ENCODE assay signal across 1 cellular context in the genomic region with DNA sequence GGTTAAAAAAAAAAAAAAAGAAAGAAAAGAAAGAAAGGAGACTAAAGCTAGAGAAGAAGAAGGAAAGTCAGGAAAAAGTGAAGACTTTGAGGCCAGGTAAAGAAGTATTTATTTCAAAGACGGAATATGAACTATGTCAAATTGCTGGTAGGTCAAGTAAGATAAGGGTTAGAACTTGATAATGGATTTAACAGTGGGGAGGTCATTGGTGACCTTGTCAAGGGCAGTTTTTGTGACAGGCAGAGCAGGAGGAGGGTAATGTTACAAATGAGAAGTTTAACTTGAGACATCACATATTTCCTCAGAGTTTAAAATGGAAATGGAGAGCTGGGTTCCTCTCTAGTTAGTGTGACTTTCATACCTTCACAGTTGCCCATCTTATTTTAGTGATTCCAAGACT.
TF ChIP-seq lines count a peak whose summit lies in the region.

No MANE protein-coding gene starts in this region.

TF ChIP-seq in GM12878, 131 proteins besides CTCF, POLR2A, EP300 and RAD21 (continued from another document):
- TF ChIP-seq REST (IDR thresholded peaks at IDR 0.05; ENCODE audit: low read depth, low read length) (no peak), PAX5 (IDR thresholded peaks at IDR 0.05; ENCODE audit: borderline replicate concordance, low read depth, low read length) (no peak), NRF1 (conservative IDR thresholded peaks at IDR 0.05; ENCODE audit: low read depth, low read length) (no peak), MXI1 (IDR thresholded peaks at IDR 0.05; ENCODE audit: low read depth, low read length) (no peak), FOXM1 (IDR thresholded peaks at IDR 0.05; ENCODE audit: low read depth, low read length) (no peak), IKZF1 (conservative IDR thresholded peaks at IDR 0.05) (no peak), IKZF2 (IDR thresholded peaks at IDR 0.05) (no peak), ZBTB4 (CRISPR knock-in tag; IDR thresholded peaks at IDR 0.05) (no peak), KLF5 (IDR thresholded peaks at IDR 0.05; ENCODE audit: partially characterized antibody) (no peak), LARP7 (IDR thresholded peaks at IDR 0.05) (no peak), NBN (IDR thresholded peaks at IDR 0.05) (no peak), CBX5 (IDR thresholded peaks at IDR 0.05; ENCODE audit: low read depth) (no peak)
- TF ChIP-seq, protein P1, sequence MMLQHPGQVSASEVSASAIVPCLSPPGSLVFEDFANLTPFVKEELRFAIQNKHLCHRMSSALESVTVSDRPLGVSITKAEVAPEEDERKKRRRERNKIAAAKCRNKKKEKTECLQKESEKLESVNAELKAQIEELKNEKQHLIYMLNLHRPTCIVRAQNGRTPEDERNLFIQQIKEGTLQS (IDR thresholded peaks at IDR 0.05; ENCODE audit: borderline replicate concordance, extremely low read depth, low read depth, low read length) = no peak
- TF ChIP-seq, protein P2, sequence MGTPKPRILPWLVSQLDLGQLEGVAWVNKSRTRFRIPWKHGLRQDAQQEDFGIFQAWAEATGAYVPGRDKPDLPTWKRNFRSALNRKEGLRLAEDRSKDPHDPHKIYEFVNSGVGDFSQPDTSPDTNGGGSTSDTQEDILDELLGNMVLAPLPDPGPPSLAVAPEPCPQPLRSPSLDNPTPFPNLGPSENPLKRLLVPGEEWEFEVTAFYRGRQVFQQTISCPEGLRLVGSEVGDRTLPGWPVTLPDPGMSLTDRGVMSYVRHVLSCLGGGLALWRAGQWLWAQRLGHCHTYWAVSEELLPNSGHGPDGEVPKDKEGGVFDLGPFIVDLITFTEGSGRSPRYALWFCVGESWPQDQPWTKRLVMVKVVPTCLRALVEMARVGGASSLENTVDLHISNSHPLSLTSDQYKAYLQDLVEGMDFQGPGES (IDR thresholded peaks at IDR 0.05) = no peak
- TF ChIP-seq, protein P3, sequence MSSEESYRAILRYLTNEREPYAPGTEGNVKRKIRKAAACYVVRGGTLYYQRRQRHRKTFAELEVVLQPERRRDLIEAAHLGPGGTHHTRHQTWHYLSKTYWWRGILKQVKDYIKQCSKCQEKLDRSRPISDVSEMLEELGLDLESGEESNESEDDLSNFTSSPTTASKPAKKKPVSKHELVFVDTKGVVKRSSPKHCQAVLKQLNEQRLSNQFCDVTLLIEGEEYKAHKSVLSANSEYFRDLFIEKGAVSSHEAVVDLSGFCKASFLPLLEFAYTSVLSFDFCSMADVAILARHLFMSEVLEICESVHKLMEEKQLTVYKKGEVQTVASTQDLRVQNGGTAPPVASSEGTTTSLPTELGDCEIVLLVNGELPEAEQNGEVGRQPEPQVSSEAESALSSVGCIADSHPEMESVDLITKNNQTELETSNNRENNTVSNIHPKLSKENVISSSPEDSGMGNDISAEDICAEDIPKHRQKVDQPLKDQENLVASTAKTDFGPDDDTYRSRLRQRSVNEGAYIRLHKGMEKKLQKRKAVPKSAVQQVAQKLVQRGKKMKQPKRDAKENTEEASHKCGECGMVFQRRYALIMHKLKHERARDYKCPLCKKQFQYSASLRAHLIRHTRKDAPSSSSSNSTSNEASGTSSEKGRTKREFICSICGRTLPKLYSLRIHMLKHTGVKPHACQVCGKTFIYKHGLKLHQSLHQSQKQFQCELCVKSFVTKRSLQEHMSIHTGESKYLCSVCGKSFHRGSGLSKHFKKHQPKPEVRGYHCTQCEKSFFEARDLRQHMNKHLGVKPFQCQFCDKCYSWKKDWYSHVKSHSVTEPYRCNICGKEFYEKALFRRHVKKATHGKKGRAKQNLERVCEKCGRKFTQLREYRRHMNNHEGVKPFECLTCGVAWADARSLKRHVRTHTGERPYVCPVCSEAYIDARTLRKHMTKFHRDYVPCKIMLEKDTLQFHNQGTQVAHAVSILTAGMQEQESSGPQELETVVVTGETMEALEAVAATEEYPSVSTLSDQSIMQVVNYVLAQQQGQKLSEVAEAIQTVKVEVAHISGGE (CRISPR knock-in tag; IDR thresholded peaks at IDR 0.05) = no peak
- TF ChIP-seq, protein P4, sequence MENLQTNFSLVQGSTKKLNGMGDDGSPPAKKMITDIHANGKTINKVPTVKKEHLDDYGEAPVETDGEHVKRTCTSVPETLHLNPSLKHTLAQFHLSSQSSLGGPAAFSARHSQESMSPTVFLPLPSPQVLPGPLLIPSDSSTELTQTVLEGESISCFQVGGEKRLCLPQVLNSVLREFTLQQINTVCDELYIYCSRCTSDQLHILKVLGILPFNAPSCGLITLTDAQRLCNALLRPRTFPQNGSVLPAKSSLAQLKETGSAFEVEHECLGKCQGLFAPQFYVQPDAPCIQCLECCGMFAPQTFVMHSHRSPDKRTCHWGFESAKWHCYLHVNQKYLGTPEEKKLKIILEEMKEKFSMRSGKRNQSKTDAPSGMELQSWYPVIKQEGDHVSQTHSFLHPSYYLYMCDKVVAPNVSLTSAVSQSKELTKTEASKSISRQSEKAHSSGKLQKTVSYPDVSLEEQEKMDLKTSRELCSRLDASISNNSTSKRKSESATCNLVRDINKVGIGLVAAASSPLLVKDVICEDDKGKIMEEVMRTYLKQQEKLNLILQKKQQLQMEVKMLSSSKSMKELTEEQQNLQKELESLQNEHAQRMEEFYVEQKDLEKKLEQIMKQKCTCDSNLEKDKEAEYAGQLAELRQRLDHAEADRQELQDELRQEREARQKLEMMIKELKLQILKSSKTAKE (IDR thresholded peaks at IDR 0.05; ENCODE audit: low read depth, poor library complexity, severe bottlenecking) = no peak
